ENCODE assay signal across 8 cellular contexts in the genomic region with DNA sequence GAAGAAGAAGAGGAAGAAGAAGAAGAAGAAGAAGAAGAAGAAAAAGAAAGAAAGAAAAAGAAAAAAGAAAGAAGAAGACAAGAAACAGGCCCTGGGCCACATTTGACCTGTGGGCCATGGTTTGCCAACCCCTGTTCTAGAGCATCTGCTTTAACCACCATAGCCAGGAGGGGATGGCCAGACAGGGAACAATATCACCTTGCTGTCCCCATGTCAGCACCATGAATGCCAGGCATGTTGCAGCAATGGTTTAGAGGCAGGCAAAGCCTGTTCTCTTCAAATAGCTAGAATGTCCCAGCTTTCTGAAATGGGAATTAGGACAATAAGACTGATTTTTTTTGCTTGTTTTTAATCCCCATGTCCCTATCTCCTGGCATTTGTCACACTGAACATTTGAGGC.
"Had no signal": no experiment of that assay in that cellular context is flagged by ENCODE, and none has a peak within 500 bp of the region (broad histone marks: within the 10 kb centered on the region; RNA-seq: fewer than 3 reads in every experiment).

No MANE protein-coding gene starts in this region.

- FAIRE-seq: H54, HepG2, HTR-8/SVneo had no signal

- ATAC-seq: HepG2 had no signal

- H3K9ac ChIP-seq: GM23248 had no signal

- H3K4me3 ChIP-seq: GM23248 had no signal

- H3K27ac ChIP-seq: GM23248 had no signal

- DNase-seq: GM23248, GOT3, H9, HCEC 1CT, KBM-7 had no signal

- H2AFZ ChIP-seq: GM23248 had no signal
